12 cellular contexts compared by ENCODE assay signal in genomic region chr9:73780916-73781315, GRCh38.
DNase-seq lines count a peak whose midpoint lies in the region; ATAC-seq and TF ChIP-seq lines count a peak whose summit lies in the region.
"Had no signal": no experiment of that assay in that cellular context is flagged by ENCODE, and none has a peak within 500 bp of the region (broad histone marks: within the 10 kb centered on the region; RNA-seq: fewer than 3 reads in every experiment).

No MANE protein-coding gene starts in this region.

- H4K8ac ChIP-seq in IMR-90 (ENCODE audit: low read depth in 2 of 2, low read length in 2 of 2) = no peak overlapping the region

- no peaks in the 10 kb centered on the region for H3K36me3 ChIP-seq in IMR-90 (ENCODE audit: control insufficient read depth, insufficient read depth, low read length)
- H3K36me3 ChIP-seq: HAP-1, thoracic aorta had no signal

- no peaks in the 10 kb centered on the region for H4K20me1 ChIP-seq in IMR-90 (ENCODE audit: insufficient read depth, low read length)

- TF ChIP-seq POLR2A in IMR-90 (IDR thresholded peaks at IDR 0.05; ENCODE audit: low read depth, low read length) = no peak

- TF ChIP-seq CTCF in IMR-90 (conservative IDR thresholded peaks at IDR 0.05; ENCODE audit: low read depth, low read length) = no peak

- no peaks in the 10 kb centered on the region for H3K9me1 ChIP-seq in IMR-90 (ENCODE audit: insufficient read depth, low read length)

- no peak overlapping the region for H2BK15ac ChIP-seq in IMR-90 (ENCODE audit: low read depth, low read length)

- no peak overlapping the region for H2AK9ac ChIP-seq in IMR-90 (replicated peaks; ENCODE audit: low read depth, low read length, poor library complexity)

- POLR2A ChIA-PET in IMR-90 (lab: Charles Lee; ENCODE audit: unreplicated experiment) = no interaction called here

- no peak overlapping the region for H3K4ac ChIP-seq in IMR-90 (ENCODE audit: low read depth, low read length)

- H3K4me2 ChIP-seq in IMR-90 (ENCODE audit: low read depth, low read length) = no peak overlapping the region

- H3K56ac ChIP-seq in IMR-90 (ENCODE audit: extremely low read depth, insufficient read depth, low read length) = no peak overlapping the region

- H2BK20ac ChIP-seq in IMR-90 (ENCODE audit: low read depth, low read length) = no peak overlapping the region

- no peak overlapping the region for H2BK5ac ChIP-seq in IMR-90 (ENCODE audit: low read depth, low read length, poor library complexity, severe bottlenecking)

- H3K4me3 ChIP-seq in IMR-90 (ENCODE audit: insufficient read depth, low read depth, low read length) = no peak overlapping the region
- H3K4me3 ChIP-seq: HAP-1, thoracic aorta had no signal

- no peaks in the 10 kb centered on the region for H3K27me3 ChIP-seq in IMR-90 (ENCODE audit: control insufficient read depth, insufficient read depth, low read length)

- DNase-seq in ACHN (peak; percentile 78), IMR-90 (no peak), amniotic stem cell (lab: John Stamatoyannopoulos, UW) (peak; percentile 67), foreskin melanocyte (peak; percentile 34), mucosa of gallbladder (ENCODE audit: low spot score) (no peak), SIG-M5 treated with dmso at 0.1 percent for 504 hours (lab: John Stamatoyannopoulos, UW; ENCODE audit: unreplicated experiment) (no peak)
- DNase-seq in stimulated activated CD4-positive, alpha-beta T cell treated with anti-CD3 and anti-CD28 coated beads, Interleukin-4, amount 100 ng/mL, for 1 hour = no peak
- DNase-seq: head of caudate nucleus, NCI-H446 had no signal

- intact Hi-C loops in IMR-90 (cut with micrococcal nuclease) = no loop called here

- H2AK5ac ChIP-seq in IMR-90 (ENCODE audit: low read depth, low read length) = no peak overlapping the region

- H3K18ac ChIP-seq in IMR-90 (ENCODE audit: low read depth, low read length) = no peak overlapping the region

- ATAC-seq in IMR-90 (ENCODE audit: low read depth) (no peak), HG03097 (IDR thresholded peaks at IDR 0.05; ENCODE audit: low FRiP score, unreplicated experiment) (no peak)

- no peak overlapping the region for H2AFZ ChIP-seq in IMR-90 (replicated peaks; ENCODE audit: low read length, poor library complexity)

- H2BK120ac ChIP-seq in IMR-90 (ENCODE audit: low read depth, low read length) = no peak overlapping the region

- no peak overlapping the region for H3K9ac ChIP-seq in IMR-90 (ENCODE audit: low read depth, low read length)

- no peaks in the 10 kb centered on the region for H3K4me1 ChIP-seq in IMR-90 (ENCODE audit: control insufficient read depth, insufficient read depth, low read length)
- H3K4me1 ChIP-seq: HAP-1 had no signal

- no peak overlapping the region for H4K5ac ChIP-seq in IMR-90 (ENCODE audit: low read depth, low read length)

- no peak for TF ChIP-seq RAD21 in IMR-90 (IDR thresholded peaks at IDR 0.05; ENCODE audit: low read length)

- H3K14ac ChIP-seq in IMR-90 (replicated peaks; ENCODE audit: low read depth, low read length) = no peak overlapping the region

- H3K23ac ChIP-seq in IMR-90 (ENCODE audit: low read depth, low read length) = no peak overlapping the region

- H4K91ac ChIP-seq in IMR-90 (ENCODE audit: insufficient read depth, low read depth, low read length) = no peak overlapping the region

- peaks cover 10% of the 10 kb centered on the region for H3K9me3 ChIP-seq in IMR-90 (ENCODE audit: control insufficient read depth, insufficient read depth, low read length)
- H3K9me3 ChIP-seq: HAP-1, thoracic aorta had no signal

- BruUV-seq in IMR-90 (replicated peaks; lab: Mats Ljungman, UMichigan) = no TSS peak

- H3K27ac ChIP-seq in IMR-90 (ENCODE audit: insufficient read depth, low read length) = no peak overlapping the region
- H3K27ac ChIP-seq: thoracic aorta had no signal

- dilution Hi-C loops in IMR-90 (cut with HindIII; ENCODE audit: low sequenced_read_pairs, unreplicated experiment) = no loop called here

- CTCF ChIA-PET in IMR-90 (lab: Yijun Ruan, JAX) = no interaction called here

- in situ Hi-C loops in ACHN (cut with HindIII; ENCODE audit: low pct_ligation_motif_present, low pct_unique_long_range_greater_than_20kb, low sequenced_read_pairs) (no loop called here), IMR-90 (cut with MboI; ENCODE audit: low sequenced_read_pairs) (no loop called here)

- H3K79me1 ChIP-seq in IMR-90 (ENCODE audit: low read depth in 1 of 2, low read length in 2 of 2) = no peaks in the 10 kb centered on the region

TF ChIP-seq in IMR-90, 13 proteins besides CTCF, POLR2A, EP300 and RAD21:
- TF ChIP-seq USF2 (IDR thresholded peaks at IDR 0.05; ENCODE audit: low read depth, low read length) (no peak), CEBPB (IDR thresholded peaks at IDR 0.05; ENCODE audit: low read depth, low read length) (peak; percentile 42; the same call in 1 of the 2 replicates), RFX5 (IDR thresholded peaks at IDR 0.05; ENCODE audit: low read depth, low read length) (no peak)

Comparison
In these comparisons a context has a peak if more than half of its experiments do, and no peak if none do; other contexts are left out.
1. DNase-seq: peak in ACHN (single experiment), amniotic stem cell (single experiment) and foreskin melanocyte (single experiment); none in IMR-90 (single experiment), mucosa of gallbladder (single experiment), stimulated activated CD4-positive, alpha-beta T cell treated with anti-CD3 and anti-CD28 coated beads, Interleukin-4, amount 100 ng/mL, for 1 hour (single experiment) and SIG-M5 treated with dmso at 0.1 percent for 504 hours (single experiment).